In genomic region chr7:111532625-111533024, GRCh38 we compare ENCODE assay signal across 11 cellular contexts. TPM values are rescaled to one million over a fixed set of nuclear protein-coding genes. Genes with fewer than 3 reads are reported as not detected.
DNase-seq lines count a peak whose midpoint lies in the region; ATAC-seq lines count a peak whose summit lies in the region.
"Had no signal": no experiment of that assay in that cellular context is flagged by ENCODE, and none has a peak within 500 bp of the region (broad histone marks: within the 10 kb centered on the region; RNA-seq: fewer than 3 reads in every experiment).

No MANE protein-coding gene starts in this region.

- H3K4me3 ChIP-seq in BLaER1, result no peak overlapping the region
- no peak overlapping the region for H3K4me3 ChIP-seq in SJCRH30
- H3K4me3 ChIP-seq: HAP-1 had no signal

- no peaks in the 10 kb centered on the region for H3K9me3 ChIP-seq in BLaER1
- no peaks in the 10 kb centered on the region for H3K9me3 ChIP-seq in SJCRH30 (replicated peaks)
- H3K9me3 ChIP-seq: HAP-1 had no signal

- peak overlapping the region; percentile 13; the same call in 1 of the 2 replicates for H3K9ac ChIP-seq in BLaER1

- no peaks in the 10 kb centered on the region for H4K20me1 ChIP-seq in BLaER1

- ATAC-seq in HG03095 (IDR thresholded peaks at IDR 0.05; ENCODE audit: unreplicated experiment), result no peak

- H3K4me2 ChIP-seq in BLaER1, result peak overlapping the region; percentile 50

- H3K27ac ChIP-seq in BLaER1 (no peak overlapping the region), SJCRH30 (no peak overlapping the region)

- H3K27me3 ChIP-seq in BLaER1 (no peaks in the 10 kb centered on the region), SJCRH30 (no peaks in the 10 kb centered on the region)

- H3K36me3 ChIP-seq in BLaER1, result 0 out of 2 replicates have a peak, but pooled peaks cover under 1% of the 10 kb centered on the region
- H3K36me3 ChIP-seq in SJCRH30, result no peaks in the 10 kb centered on the region
- H3K36me3 ChIP-seq: HAP-1 had no signal

- H3K4me1 ChIP-seq in BLaER1 (peaks cover 40% of the 10 kb centered on the region), SJCRH30 (0 out of 2 replicates have a peak, but pooled peaks cover 7% of the 10 kb centered on the region)

- peak; percentile 85 for DNase-seq in NCI-H1436 (lab: John Stamatoyannopoulos, UW)
- peak; percentile 21 to 51 for DNase-seq in SJCRH30
- peak; percentile 12 for DNase-seq in iris pigment epithelial cell (ENCODE audit: low read depth)
- no peak for DNase-seq in activated CD4-positive, alpha-beta T cell treated with anti-CD3 and anti-CD28 coated beads for 48 hours
- DNase-seq in DMS114 treated with DMSO at 0.1 percent for 48 hours (lab: John Stamatoyannopoulos, UW; ENCODE audit: unreplicated experiment), result no peak
- DNase-seq in activated CD8-positive, alpha-beta memory T cell treated with anti-CD3 and anti-CD28 coated beads, Interleukin-2, amount 50 U/mL, for 4 hours, result no peak
- DNase-seq: activated CD4-positive, alpha-beta T cell treated with anti-CD3 and anti-CD28 coated beads, Interleukin-2, amount 50 U/mL, for 1 hour; stimulated activated CD4-positive, alpha-beta T cell treated with anti-CD3 and anti-CD28 coated beads, Interleukin-1b, Interleukin-23, amount 100 ng/mL, for 48 hours had no signal

RNA-seq across cellular contexts. Expression of gene IMMP2L, which starts 29.7 kb away (rescaled TPM):
- total RNA-seq in SJCRH30 (2014; rRNA removed; shearing (Covaris generic)), result 12.8 and 15.1 TPM in 2 replicates

Comparison
In these comparisons a context has a peak if more than half of its experiments do, and no peak if none do; other contexts are left out.
1. DNase-seq: peak in NCI-H1436 (single experiment), SJCRH30 (2 of 2) and iris pigment epithelial cell (single experiment); none in activated CD4-positive, alpha-beta T cell treated with anti-CD3 and anti-CD28 coated beads for 48 hours (single experiment), DMS114 treated with DMSO at 0.1 percent for 48 hours (single experiment) and activated CD8-positive, alpha-beta memory T cell treated with anti-CD3 and anti-CD28 coated beads, Interleukin-2, amount 50 U/mL, for 4 hours (single experiment).